In the genomic region with DNA sequence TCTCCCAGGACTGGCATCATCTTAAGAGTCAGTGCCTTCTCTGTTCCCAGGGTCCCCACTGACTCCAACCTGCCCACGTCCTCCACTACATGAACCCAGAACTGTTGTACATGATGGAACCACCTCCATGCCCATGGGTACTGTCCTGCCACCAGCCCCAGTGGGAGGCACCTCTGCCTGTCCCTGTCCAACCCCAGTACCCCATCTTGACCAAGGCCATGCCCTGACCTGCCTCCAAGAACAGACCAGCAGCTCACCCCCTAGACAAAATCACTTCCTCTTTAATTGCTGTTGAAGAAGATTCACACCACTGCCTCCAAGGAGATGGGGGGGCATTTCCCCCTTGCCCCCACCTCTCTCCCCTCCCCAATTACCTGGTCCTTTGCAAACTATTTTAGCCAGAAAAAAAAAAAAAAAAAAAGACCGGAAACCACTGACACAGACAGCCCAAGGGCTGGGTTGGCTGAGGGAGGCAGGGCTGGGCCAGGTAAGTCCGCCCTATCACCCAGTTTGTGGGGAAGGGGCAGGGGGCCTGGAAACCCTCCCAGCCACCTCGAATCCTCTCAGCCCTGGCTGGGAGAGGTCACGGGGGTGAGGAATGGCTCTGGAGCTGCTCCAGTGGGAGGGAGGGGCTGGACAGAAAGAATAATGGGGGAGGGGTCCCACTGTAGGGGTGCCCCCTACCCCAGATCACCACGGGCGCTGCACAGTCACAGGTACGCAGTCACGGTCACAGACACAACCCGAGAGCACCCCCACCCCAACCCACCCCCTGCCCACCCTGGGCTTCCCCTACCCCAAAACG, we compare ENCODE assay signal across 14 cellular contexts. TPM values are rescaled to one million over a fixed set of nuclear protein-coding genes. Genes with fewer than 3 reads are reported as not detected.
A peak's percentile ranks its signal among the peaks of the same experiment; 100 is the strongest.
DNase-seq lines count a peak whose midpoint lies in the region; ATAC-seq and TF ChIP-seq lines count a peak whose summit lies in the region.
"Had no signal": no experiment of that assay in that cellular context is flagged by ENCODE, and none has a peak within 500 bp of the region (broad histone marks: within the 10 kb centered on the region; RNA-seq: fewer than 3 reads in every experiment).

No MANE protein-coding gene starts in this region.

- peaks cover 12% of the 10 kb centered on the region for H3K4me1 Mint-ChIP-seq in glutamatergic neuron (ENCODE audit: low read depth, unreplicated experiment)

- H3K4me1 ChIP-seq in right atrium auricular region = peaks cover 0 to 25% of the 10 kb centered on the region in 2 donors
- H3K4me1 ChIP-seq in left lung = peaks cover 4 to 6% of the 10 kb centered on the region in 2 donors
- H3K4me1 ChIP-seq: colonic mucosa had no signal

- TF ChIP-seq CTCF in right atrium auricular region (IDR thresholded peaks at IDR 0.05) = no peak
- TF ChIP-seq CTCF in glutamatergic neuron (IDR thresholded peaks at IDR 0.05; ENCODE audit: partially characterized antibody, unreplicated experiment) = no peak
- no peak for TF ChIP-seq CTCF in left lung (IDR thresholded peaks at IDR 0.05)

- H3K4me3 ChIP-seq in right atrium auricular region = no peak overlapping the region
- H3K4me3 ChIP-seq in left lung = no peak overlapping the region
- H3K4me3 ChIP-seq: BLaER1 treated with 17β-estradiol and CSF1 and Interleukin-3, amounts not matched to agents 10 nM and 100 nM had no signal

- peaks cover 14% of the 10 kb centered on the region for H3K36me3 Mint-ChIP-seq in glutamatergic neuron (ENCODE audit: unreplicated experiment)

- no peaks in the 10 kb centered on the region for H3K27me3 ChIP-seq in right atrium auricular region
- peaks cover 0 to 7% of the 10 kb centered on the region in 2 donors for H3K27me3 ChIP-seq in left lung
- H3K27me3 ChIP-seq: BLaER1 treated with 17β-estradiol and CSF1 and Interleukin-3, amounts not matched to agents 10 nM and 100 nM had no signal

- peak overlapping the region; percentile 38 for H3K4me3 Mint-ChIP-seq in glutamatergic neuron (ENCODE audit: unreplicated experiment)
- H3K4me3 Mint-ChIP-seq: stimulated activated naive CD8-positive, alpha-beta T cell treated with anti-CD3 and anti-CD28 coated beads, Interleukin-15, amount 100 ng/mL, for 72 hours had no signal

- no peak for ATAC-seq in left cardiac atrium
- ATAC-seq in left lung = no peak
- ATAC-seq: activated CD4-positive, CD25-positive, alpha-beta regulatory T cell treated with anti-CD3 and anti-CD28 coated beads, Interleukin-2, amount 50 U/mL, for 24 hours had no signal

- H3K9me3 ChIP-seq in right atrium auricular region (no peaks in the 10 kb centered on the region), left lung (no peaks in the 10 kb centered on the region)
- H3K9me3 ChIP-seq: colonic mucosa had no signal

- H3K27me3 Mint-ChIP-seq in glutamatergic neuron (ENCODE audit: unreplicated experiment) = peaks cover 24% of the 10 kb centered on the region
- H3K27me3 Mint-ChIP-seq: stimulated activated naive CD8-positive, alpha-beta T cell treated with anti-CD3 and anti-CD28 coated beads, Interleukin-15, amount 100 ng/mL, for 72 hours had no signal

- no peak overlapping the region for H3K27ac Mint-ChIP-seq in glutamatergic neuron (ENCODE audit: unreplicated experiment)

- H3K27ac ChIP-seq in right atrium auricular region (no peak overlapping the region), left lung (no peak overlapping the region)

- intact Hi-C loops in left cardiac atrium (cut with DNase I) (no loop called here), left lung (cut with DNase I) (no loop called here)

- H3K9me3 Mint-ChIP-seq in glutamatergic neuron (ENCODE audit: unreplicated experiment) = peaks cover 16% of the 10 kb centered on the region
- H3K9me3 Mint-ChIP-seq: stimulated activated naive CD8-positive, alpha-beta T cell treated with anti-CD3 and anti-CD28 coated beads, Interleukin-15, amount 100 ng/mL, for 72 hours had no signal

- DNase-seq in right atrium auricular region (ENCODE audit: low spot score) = peak; percentile 18
- no peak for DNase-seq in left cardiac atrium
- DNase-seq in NCI-H774 (lab: John Stamatoyannopoulos, UW) = peak; percentile 6
- DNase-seq in glutamatergic neuron = no peak
- DNase-seq in ureter (ENCODE audit: low spot score) = no peak
- DNase-seq in H4 (ENCODE audit: low spot score) = no peak
- DNase-seq in GOT3 (lab: John Stamatoyannopoulos, UW) = no peak
- DNase-seq in left lung = no peak
- DNase-seq: GF-D8; stimulated activated CD4-positive, alpha-beta T cell treated with anti-CD3 and anti-CD28 coated beads, Interleukin-4, amount 100 ng/mL, for 24 hours; stimulated activated naive CD8-positive, alpha-beta T cell treated with anti-CD3 and anti-CD28 coated beads, Interleukin-15, amount 100 ng/mL, for 72 hours had no signal

- H3K36me3 ChIP-seq in right atrium auricular region (peaks cover 16% of the 10 kb centered on the region), left lung (peaks cover 0 to 61% of the 10 kb centered on the region in 2 donors)
- H3K36me3 ChIP-seq: colonic mucosa had no signal

RNA-seq across cellular contexts. Expression of gene AGAP2, which starts 13.4 kb away (rescaled TPM):
- total RNA-seq in right atrium auricular region = 1 to 10 TPM in 1 of 2 donors, under 1 TPM in 1; 0.75 to 4.8 TPM
- total RNA-seq in left cardiac atrium = 1 to 10 TPM; 3.2 to 5.0 TPM
- total RNA-seq in glutamatergic neuron (ENCODE audit: unreplicated experiment) = 45.5 TPM
- total RNA-seq in ureter = 2.8 TPM
- 0.99 and 2.4 TPM in 2 replicates for total RNA-seq in H4 (2014; rRNA removed; shearing (Covaris generic))
- 1 to 10 TPM; 1.9 to 5.8 TPM for total RNA-seq in left lung

RNA-seq across cellular contexts. Expression of gene TSPAN31, which starts 19.7 kb away (rescaled TPM):
- total RNA-seq in right atrium auricular region (10 to 100 TPM; 50.3 to 59.6 TPM), left cardiac atrium (10 to 100 TPM; 34.9 to 37.1 TPM), glutamatergic neuron (ENCODE audit: unreplicated experiment) (27.2 TPM), ureter (45.6 TPM), left lung (10 to 100 TPM; 33.5 to 40.0 TPM)
- 64.1 and 76.5 TPM in 2 replicates for total RNA-seq in H4 (2014; rRNA removed; shearing (Covaris generic))

RNA-seq across cellular contexts. Expression of gene CDK4, which starts 27.0 kb away (rescaled TPM):
- 10 to 100 TPM; 32.1 to 59.7 TPM for total RNA-seq in right atrium auricular region
- total RNA-seq in left cardiac atrium = 10 to 100 TPM; 45.2 to 62.0 TPM
- 123 TPM for total RNA-seq in glutamatergic neuron (ENCODE audit: unreplicated experiment)
- 86.5 TPM for total RNA-seq in ureter
- total RNA-seq in H4 (2014; rRNA removed; shearing (Covaris generic)) = 298 and 323 TPM in 2 replicates
- 100 to 1,000 TPM in 1 of 2 donors, 10 to 100 TPM in 1; 80.1 to 130 TPM for total RNA-seq in left lung

RNA-seq across cellular contexts. Expression of gene MARCHF9, which starts 29.8 kb away (rescaled TPM):
- 10 to 100 TPM in 1 of 2 donors, 1 to 10 TPM in 1; 8.4 to 11.6 TPM for total RNA-seq in right atrium auricular region
- total RNA-seq in left cardiac atrium = 10 to 100 TPM; 11.7 to 15.0 TPM
- 26.7 TPM for total RNA-seq in glutamatergic neuron (ENCODE audit: unreplicated experiment)
- 12.1 TPM for total RNA-seq in ureter
- total RNA-seq in H4 (2014; rRNA removed; shearing (Covaris generic)) = 5.5 and 7.3 TPM in 2 replicates
- total RNA-seq in left lung = 10 to 100 TPM; 17.4 to 22.4 TPM

RNA-seq across cellular contexts. Expression of gene OS9, which starts 31.2 kb away (rescaled TPM):
- total RNA-seq in right atrium auricular region (100 to 1,000 TPM; 161 to 173 TPM), left cardiac atrium (100 to 1,000 TPM; 160 to 163 TPM), glutamatergic neuron (ENCODE audit: unreplicated experiment) (225 TPM), ureter (201 TPM), left lung (100 to 1,000 TPM; 282 to 321 TPM)
- 221 and 235 TPM in 2 replicates for total RNA-seq in H4 (2014; rRNA removed; shearing (Covaris generic))

Comparison
In these comparisons a context has a peak if more than half of its experiments do, and no peak if none do; other contexts are left out.
1. DNase-seq: peak in right atrium auricular region (single experiment) and NCI-H774 (single experiment); none in left cardiac atrium (single experiment), glutamatergic neuron (single experiment), ureter (single experiment), H4 (single experiment), GOT3 (single experiment) and left lung (0 of 2).